Comparison of ENCODE assay signal across 1 cellular context in the genomic region with DNA sequence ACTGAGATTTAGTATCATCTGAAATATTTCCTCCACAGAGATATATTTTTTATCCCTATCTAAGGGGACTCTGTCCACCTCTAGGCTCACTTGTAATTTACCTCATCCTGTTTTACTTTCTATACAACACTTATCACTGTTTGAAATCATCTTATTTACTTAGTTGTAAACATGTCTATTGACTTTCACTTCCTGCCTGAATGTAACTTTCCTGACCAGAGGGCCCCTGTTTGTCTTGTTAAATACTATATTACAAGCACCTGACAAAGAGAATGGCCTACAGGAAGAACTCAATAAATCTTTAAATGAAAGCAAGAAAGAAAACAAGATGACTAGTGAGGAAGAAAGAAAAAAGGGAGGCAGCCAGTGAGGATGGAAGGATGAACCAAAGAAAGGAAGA.
TF ChIP-seq lines count a peak whose summit lies in the region.

No MANE protein-coding gene starts in this region.

TF ChIP-seq in HepG2, 621 proteins besides CTCF, POLR2A, EP300 and RAD21 (continued from another document):
- TF ChIP-seq, protein P1, sequence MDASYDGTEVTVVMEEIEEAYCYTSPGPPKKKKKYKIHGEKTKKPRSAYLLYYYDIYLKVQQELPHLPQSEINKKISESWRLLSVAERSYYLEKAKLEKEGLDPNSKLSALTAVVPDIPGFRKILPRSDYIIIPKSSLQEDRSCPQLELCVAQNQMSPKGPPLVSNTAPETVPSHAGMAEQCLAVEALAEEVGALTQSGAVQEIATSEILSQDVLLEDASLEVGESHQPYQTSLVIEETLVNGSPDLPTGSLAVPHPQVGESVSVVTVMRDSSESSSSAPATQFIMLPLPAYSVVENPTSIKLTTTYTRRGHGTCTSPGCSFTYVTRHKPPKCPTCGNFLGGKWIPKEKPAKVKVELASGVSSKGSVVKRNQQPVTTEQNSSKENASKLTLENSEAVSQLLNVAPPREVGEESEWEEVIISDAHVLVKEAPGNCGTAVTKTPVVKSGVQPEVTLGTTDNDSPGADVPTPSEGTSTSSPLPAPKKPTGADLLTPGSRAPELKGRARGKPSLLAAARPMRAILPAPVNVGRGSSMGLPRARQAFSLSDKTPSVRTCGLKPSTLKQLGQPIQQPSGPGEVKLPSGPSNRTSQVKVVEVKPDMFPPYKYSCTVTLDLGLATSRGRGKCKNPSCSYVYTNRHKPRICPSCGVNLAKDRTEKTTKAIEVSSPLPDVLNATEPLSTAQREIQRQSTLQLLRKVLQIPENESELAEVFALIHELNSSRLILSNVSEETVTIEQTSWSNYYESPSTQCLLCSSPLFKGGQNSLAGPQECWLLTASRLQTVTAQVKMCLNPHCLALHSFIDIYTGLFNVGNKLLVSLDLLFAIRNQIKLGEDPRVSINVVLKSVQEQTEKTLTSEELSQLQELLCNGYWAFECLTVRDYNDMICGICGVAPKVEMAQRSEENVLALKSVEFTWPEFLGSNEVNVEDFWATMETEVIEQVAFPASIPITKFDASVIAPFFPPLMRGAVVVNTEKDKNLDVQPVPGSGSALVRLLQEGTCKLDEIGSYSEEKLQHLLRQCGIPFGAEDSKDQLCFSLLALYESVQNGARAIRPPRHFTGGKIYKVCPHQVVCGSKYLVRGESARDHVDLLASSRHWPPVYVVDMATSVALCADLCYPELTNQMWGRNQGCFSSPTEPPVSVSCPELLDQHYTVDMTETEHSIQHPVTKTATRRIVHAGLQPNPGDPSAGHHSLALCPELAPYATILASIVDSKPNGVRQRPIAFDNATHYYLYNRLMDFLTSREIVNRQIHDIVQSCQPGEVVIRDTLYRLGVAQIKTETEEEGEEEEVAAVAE (CRISPR knock-in tag; IDR thresholded peaks at IDR 0.05; ENCODE audit: borderline replicate concordance), result no peak
- peak; percentile 36; the same call in 1 of the 2 replicates for TF ChIP-seq SOX5 (CRISPR knock-in tag; IDR thresholded peaks at IDR 0.05; ENCODE audit: borderline replicate concordance)
- TF ChIP-seq, protein P2, sequence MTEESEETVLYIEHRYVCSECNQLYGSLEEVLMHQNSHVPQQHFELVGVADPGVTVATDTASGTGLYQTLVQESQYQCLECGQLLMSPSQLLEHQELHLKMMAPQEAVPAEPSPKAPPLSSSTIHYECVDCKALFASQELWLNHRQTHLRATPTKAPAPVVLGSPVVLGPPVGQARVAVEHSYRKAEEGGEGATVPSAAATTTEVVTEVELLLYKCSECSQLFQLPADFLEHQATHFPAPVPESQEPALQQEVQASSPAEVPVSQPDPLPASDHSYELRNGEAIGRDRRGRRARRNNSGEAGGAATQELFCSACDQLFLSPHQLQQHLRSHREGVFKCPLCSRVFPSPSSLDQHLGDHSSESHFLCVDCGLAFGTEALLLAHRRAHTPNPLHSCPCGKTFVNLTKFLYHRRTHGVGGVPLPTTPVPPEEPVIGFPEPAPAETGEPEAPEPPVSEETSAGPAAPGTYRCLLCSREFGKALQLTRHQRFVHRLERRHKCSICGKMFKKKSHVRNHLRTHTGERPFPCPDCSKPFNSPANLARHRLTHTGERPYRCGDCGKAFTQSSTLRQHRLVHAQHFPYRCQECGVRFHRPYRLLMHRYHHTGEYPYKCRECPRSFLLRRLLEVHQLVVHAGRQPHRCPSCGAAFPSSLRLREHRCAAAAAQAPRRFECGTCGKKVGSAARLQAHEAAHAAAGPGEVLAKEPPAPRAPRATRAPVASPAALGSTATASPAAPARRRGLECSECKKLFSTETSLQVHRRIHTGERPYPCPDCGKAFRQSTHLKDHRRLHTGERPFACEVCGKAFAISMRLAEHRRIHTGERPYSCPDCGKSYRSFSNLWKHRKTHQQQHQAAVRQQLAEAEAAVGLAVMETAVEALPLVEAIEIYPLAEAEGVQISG (CRISPR knock-in tag; IDR thresholded peaks at IDR 0.05), result no peak
- no peak for TF ChIP-seq GABPA (IDR thresholded peaks at IDR 0.05; ENCODE audit: low read depth, low read length)
- TF ChIP-seq GABPA (CRISPR knock-in tag; IDR thresholded peaks at IDR 0.05; ENCODE audit: low read depth), result 0 out of 2 replicates have a peak, but pooled peaks have one; percentile 16
- no peak for TF ChIP-seq IKZF4 (CRISPR knock-in tag; IDR thresholded peaks at IDR 0.05; ENCODE audit: borderline replicate concordance, low read depth, not compliant biosample characterization)
